ENCODE assay signal across 8 cellular contexts in the genomic region with DNA sequence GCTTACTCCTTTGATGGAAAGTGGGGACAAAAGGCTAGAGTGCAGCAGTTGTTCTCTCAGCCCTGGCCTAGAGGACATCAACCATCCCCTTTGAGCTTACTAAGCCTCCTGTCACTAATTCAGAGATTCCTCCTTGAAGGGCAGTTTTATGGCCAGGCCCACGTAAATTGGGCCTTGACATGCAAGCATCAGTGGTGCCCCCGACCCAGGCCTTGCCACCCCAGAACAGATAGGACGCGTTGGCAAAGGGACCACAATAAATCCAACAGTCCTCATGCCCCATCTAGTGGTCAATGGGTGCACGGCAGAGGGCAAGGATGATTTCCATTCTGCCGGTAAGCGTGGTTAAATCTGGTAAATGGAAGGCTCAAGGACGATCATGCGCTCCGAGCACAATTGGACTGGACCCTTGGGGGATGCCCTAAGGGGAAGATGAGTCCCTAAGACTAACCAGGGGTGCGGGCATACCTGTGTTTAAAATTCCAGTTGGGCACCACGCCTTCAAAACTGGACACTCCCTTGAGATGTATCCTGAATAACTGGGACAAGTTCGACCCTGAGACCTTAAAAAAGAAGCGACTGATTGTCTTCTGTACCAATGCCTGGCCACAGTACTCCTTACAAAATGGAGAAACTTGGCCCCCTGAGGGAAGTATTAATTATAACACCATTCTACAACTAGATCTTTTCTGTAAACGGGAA. TPM values are rescaled to one million over a fixed set of nuclear protein-coding genes. Genes with fewer than 3 reads are reported as not detected.
A peak's percentile ranks its signal among the peaks of the same experiment; 100 is the strongest.
DNase-seq lines count a peak whose midpoint lies in the region; ATAC-seq, FAIRE-seq and TF ChIP-seq lines count a peak whose summit lies in the region.

No MANE protein-coding gene starts in this region.

- H3K4me3 Mint-ChIP-seq in endothelial cell (ENCODE audit: unreplicated experiment), result no peak overlapping the region

- peak; percentile 89 for FAIRE-seq in GM12891 (lab: Jason Lieb, UNC)

- TF ChIP-seq POLR2A in GM12891 (IDR thresholded peaks at IDR 0.05; ENCODE audit: low read depth, low read length), result no peak

- H3K27ac ChIP-seq in 22Rv1, result no peak overlapping the region

- no peaks in the 10 kb centered on the region for H3K36me3 Mint-ChIP-seq in endothelial cell (ENCODE audit: low read depth, unreplicated experiment)

- H3K27me3 Mint-ChIP-seq in endothelial cell (ENCODE audit: unreplicated experiment), result peaks cover 3% of the 10 kb centered on the region

- ATAC-seq in HG02885 (IDR thresholded peaks at IDR 0.05; ENCODE audit: poor library complexity, unreplicated experiment), result peak; percentile 95

- DNase-seq in GM12891 (ENCODE audit: insufficient read length, low spot score) (peak; percentile 12), NCI-H2171 (lab: John Stamatoyannopoulos, UW) (peak; percentile 12), endothelial cell (ENCODE audit: low spot score) (peak; percentile 63), mucosa of gallbladder (ENCODE audit: low spot score) (peak; percentile 45)
- peak; percentile 23 to 28 (median 28) for DNase-seq in activated CD8-positive, alpha-beta memory T cell treated with anti-CD3 and anti-CD28 coated beads for 48 hours (ENCODE audit: low read depth in 2 of 3, low spot score in 2 of 3)
- DNase-seq in stimulated activated CD8-positive, alpha-beta memory T cell treated with anti-CD3 and anti-CD28 coated beads, Interleukin-7, amount 100 ng/mL, for 4 hours (ENCODE audit: low read depth in 2 of 2), result peak; percentile 46 to 57

- peaks cover 3% of the 10 kb centered on the region for H3K4me1 Mint-ChIP-seq in endothelial cell (ENCODE audit: unreplicated experiment)

- H3K27ac Mint-ChIP-seq in endothelial cell (ENCODE audit: unreplicated experiment), result no peak overlapping the region

- TF ChIP-seq CTCF in 22Rv1 (IDR thresholded peaks at IDR 0.05) (peak; percentile 89), endothelial cell (IDR thresholded peaks at IDR 0.05; ENCODE audit: unreplicated experiment) (peak; percentile 81)

- H3K9me3 Mint-ChIP-seq in endothelial cell (ENCODE audit: unreplicated experiment), result no peaks in the 10 kb centered on the region

TF ChIP-seq in GM12891, 5 proteins besides CTCF, POLR2A, EP300 and RAD21:
- TF ChIP-seq TAF1 (IDR thresholded peaks at IDR 0.05; ENCODE audit: low read depth, low read length), result no peak
- no peak for TF ChIP-seq POLR2AphosphoS5 (IDR thresholded peaks at IDR 0.05; ENCODE audit: low read depth, low read length)
- no peak for TF ChIP-seq PAX5 (IDR thresholded peaks at IDR 0.05; ENCODE audit: insufficient read depth, low read length, severe bottlenecking)
- no peak for TF ChIP-seq SPI1 (IDR thresholded peaks at IDR 0.05; ENCODE audit: low read depth, low read length)
- no peak for TF ChIP-seq POU2F2 (IDR thresholded peaks at IDR 0.05; ENCODE audit: low read depth, low read length)

RNA-seq across cellular contexts. Expression of gene CEP85L, which starts 32.6 kb away (rescaled TPM):
- polyA plus RNA-seq in GM12891 (2012; ENCODE audit: low read depth, missing spikeins), result 6.6 TPM
- total RNA-seq in endothelial cell (ENCODE audit: unreplicated experiment), result 22.2 TPM
- total RNA-seq in mucosa of gallbladder, result 9.7 TPM

Comparison
In these comparisons a context has a peak if more than half of its experiments do, and no peak if none do; other contexts are left out.
1. DNase-seq: peak in every context shown above with its lines; median percentile 63 in endothelial cell; 52 in stimulated activated CD8-positive, alpha-beta memory T cell treated with anti-CD3 and anti-CD28 coated beads, Interleukin-7, amount 100 ng/mL, for 4 hours; 45 in mucosa of gallbladder; 28 in activated CD8-positive, alpha-beta memory T cell treated with anti-CD3 and anti-CD28 coated beads for 48 hours; 12 in GM12891; 12 in NCI-H2171.